Comparison of ENCODE assay signal across 1 cellular context in genomic region chr7:100641463-100641859, GRCh38.
TF ChIP-seq lines count a peak whose summit lies in the region.

Gene TFR2 (minus strand): TSS chr7:100641552. CDS start chr7:100641509, 43 bp downstream.

TF ChIP-seq in HepG2, 621 proteins besides CTCF, POLR2A, EP300 and RAD21 (continues in another document):
- TF ChIP-seq CENPX (CRISPR knock-in tag; IDR thresholded peaks at IDR 0.05) (no peak), CHD2 (IDR thresholded peaks at IDR 0.05; ENCODE audit: low read depth, low read length) (no peak), ETV5 (CRISPR knock-in tag; IDR thresholded peaks at IDR 0.05; ENCODE audit: borderline replicate concordance) (peak; percentile 31; the same call in 1 of the 2 replicates), ZGPAT (CRISPR knock-in tag; IDR thresholded peaks at IDR 0.05) (peak; percentile 39; the same call in 1 of the 2 replicates), MEIS2 (CRISPR knock-in tag; IDR thresholded peaks at IDR 0.05) (peak; percentile 38; the same call in 1 of the 2 replicates), ZNF607 (CRISPR knock-in tag; IDR thresholded peaks at IDR 0.05; ENCODE audit: borderline replicate concordance) (0 out of 2 replicates have a peak, but pooled peaks have one; percentile 19), SP5 (CRISPR knock-in tag; IDR thresholded peaks at IDR 0.05; ENCODE audit: borderline replicate concordance, low read depth) (peak; percentile 72; the same call in 1 of the 2 replicates), ZNF350 (CRISPR knock-in tag; IDR thresholded peaks at IDR 0.05; ENCODE audit: borderline replicate concordance, low read depth) (peak; percentile 53; the same call in 1 of the 2 replicates), FOXJ3 (CRISPR knock-in tag; IDR thresholded peaks at IDR 0.05; ENCODE audit: borderline replicate concordance) (no peak), ZBTB7B (CRISPR knock-in tag; IDR thresholded peaks at IDR 0.05) (peak; percentile 90), ZNF343 (CRISPR knock-in tag; IDR thresholded peaks at IDR 0.05) (no peak), REST (IDR thresholded peaks at IDR 0.05; ENCODE audit: borderline replicate concordance in 1 of 2, low read depth in 1 of 2, low read length in 2 of 2) (no peak), NFYB (CRISPR knock-in tag; IDR thresholded peaks at IDR 0.05) (0 out of 2 replicates have a peak, but pooled peaks have one; percentile 31), ZNF251 (CRISPR knock-in tag; IDR thresholded peaks at IDR 0.05) (no peak), NR2F2 (IDR thresholded peaks at IDR 0.05; ENCODE audit: borderline replicate concordance, low read depth) (peak; percentile 41; the same call in 1 of the 2 replicates), ZBTB34 (CRISPR knock-in tag; IDR thresholded peaks at IDR 0.05) (no peak), YEATS4 (CRISPR knock-in tag; IDR thresholded peaks at IDR 0.05; ENCODE audit: borderline replicate concordance) (peak; percentile 46; the same call in 1 of the 2 replicates), REXO4 (CRISPR knock-in tag; IDR thresholded peaks at IDR 0.05; ENCODE audit: borderline replicate concordance) (no peak), ZNF414 (CRISPR knock-in tag; IDR thresholded peaks at IDR 0.05) (peak; percentile 13; the same call in 1 of the 2 replicates), ZNF124 (CRISPR knock-in tag; IDR thresholded peaks at IDR 0.05) (no peak), FOXP1 (IDR thresholded peaks at IDR 0.05) (no peak), FOXP1 (CRISPR knock-in tag; IDR thresholded peaks at IDR 0.05) (peak; percentile 51; the same call in 1 of the 2 replicates), TARDBP (CRISPR knock-in tag; IDR thresholded peaks at IDR 0.05) (peak; percentile 55; the same call in 1 of the 2 replicates), ZNF501 (CRISPR knock-in tag; IDR thresholded peaks at IDR 0.05) (no peak), ZNF513 (CRISPR knock-in tag; conservative IDR thresholded peaks at IDR 0.05) (no peak), ZNF225 (CRISPR knock-in tag; IDR thresholded peaks at IDR 0.05) (no peak), HOXA3 (CRISPR knock-in tag; IDR thresholded peaks at IDR 0.05) (0 out of 2 replicates have a peak, but pooled peaks have one; percentile 62), ZBTB2 (CRISPR knock-in tag; IDR thresholded peaks at IDR 0.05; ENCODE audit: low read depth) (no peak), ZNF792 (CRISPR knock-in tag; IDR thresholded peaks at IDR 0.05) (peak; percentile 25; the same call in 1 of the 2 replicates), FOXM1 (CRISPR knock-in tag; IDR thresholded peaks at IDR 0.05) (no peak), FOSL2 (CRISPR knock-in tag; IDR thresholded peaks at IDR 0.05) (peak; percentile 43; the same call in 1 of the 2 replicates), MXD4 (CRISPR knock-in tag; IDR thresholded peaks at IDR 0.05) (peak; percentile 38; the same call in 1 of the 2 replicates), NCOA2 (CRISPR knock-in tag; IDR thresholded peaks at IDR 0.05) (peak; percentile 76), HOMEZ (CRISPR knock-in tag; IDR thresholded peaks at IDR 0.05; ENCODE audit: low read depth) (0 out of 2 replicates have a peak, but pooled peaks have one; percentile 24), ZNF687 (CRISPR knock-in tag; IDR thresholded peaks at IDR 0.05) (peak; percentile 56; the same call in 1 of the 2 replicates), ERF (CRISPR knock-in tag; IDR thresholded peaks at IDR 0.05) (peak; percentile 35), PAXIP1 (CRISPR knock-in tag; conservative IDR thresholded peaks at IDR 0.05) (peak; percentile 95), ATAD3A (CRISPR knock-in tag; IDR thresholded peaks at IDR 0.05) (no peak), ZNF263 (CRISPR knock-in tag; IDR thresholded peaks at IDR 0.05) (peak; percentile 72)
